Comparison of ENCODE assay signal across 1 cellular context in the genomic region with DNA sequence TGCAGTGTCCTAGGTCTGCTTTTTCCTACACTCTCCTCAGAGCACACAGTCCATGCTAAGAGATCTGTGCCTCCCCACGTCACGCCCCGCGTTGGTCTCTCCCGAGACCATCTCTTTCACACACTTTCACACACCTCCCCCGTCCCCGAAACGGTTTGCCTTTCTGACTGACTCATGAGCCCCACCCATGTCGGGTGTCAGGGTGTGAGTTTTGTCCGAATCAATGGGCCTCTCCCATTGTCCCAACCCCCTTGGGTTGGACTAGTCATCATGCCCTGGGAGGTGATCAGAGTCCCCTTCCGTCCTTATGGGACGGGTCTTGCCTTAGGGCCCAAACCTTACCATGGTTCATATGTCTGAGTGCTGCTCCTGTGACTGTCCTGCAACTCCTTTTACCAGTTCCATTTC.
TF ChIP-seq lines count a peak whose summit lies in the region.

No MANE protein-coding gene starts in this region.

TF ChIP-seq in K562, 482 proteins besides CTCF, POLR2A, EP300 and RAD21 (continued from another document and continues in another):
- TF ChIP-seq, protein P1, sequence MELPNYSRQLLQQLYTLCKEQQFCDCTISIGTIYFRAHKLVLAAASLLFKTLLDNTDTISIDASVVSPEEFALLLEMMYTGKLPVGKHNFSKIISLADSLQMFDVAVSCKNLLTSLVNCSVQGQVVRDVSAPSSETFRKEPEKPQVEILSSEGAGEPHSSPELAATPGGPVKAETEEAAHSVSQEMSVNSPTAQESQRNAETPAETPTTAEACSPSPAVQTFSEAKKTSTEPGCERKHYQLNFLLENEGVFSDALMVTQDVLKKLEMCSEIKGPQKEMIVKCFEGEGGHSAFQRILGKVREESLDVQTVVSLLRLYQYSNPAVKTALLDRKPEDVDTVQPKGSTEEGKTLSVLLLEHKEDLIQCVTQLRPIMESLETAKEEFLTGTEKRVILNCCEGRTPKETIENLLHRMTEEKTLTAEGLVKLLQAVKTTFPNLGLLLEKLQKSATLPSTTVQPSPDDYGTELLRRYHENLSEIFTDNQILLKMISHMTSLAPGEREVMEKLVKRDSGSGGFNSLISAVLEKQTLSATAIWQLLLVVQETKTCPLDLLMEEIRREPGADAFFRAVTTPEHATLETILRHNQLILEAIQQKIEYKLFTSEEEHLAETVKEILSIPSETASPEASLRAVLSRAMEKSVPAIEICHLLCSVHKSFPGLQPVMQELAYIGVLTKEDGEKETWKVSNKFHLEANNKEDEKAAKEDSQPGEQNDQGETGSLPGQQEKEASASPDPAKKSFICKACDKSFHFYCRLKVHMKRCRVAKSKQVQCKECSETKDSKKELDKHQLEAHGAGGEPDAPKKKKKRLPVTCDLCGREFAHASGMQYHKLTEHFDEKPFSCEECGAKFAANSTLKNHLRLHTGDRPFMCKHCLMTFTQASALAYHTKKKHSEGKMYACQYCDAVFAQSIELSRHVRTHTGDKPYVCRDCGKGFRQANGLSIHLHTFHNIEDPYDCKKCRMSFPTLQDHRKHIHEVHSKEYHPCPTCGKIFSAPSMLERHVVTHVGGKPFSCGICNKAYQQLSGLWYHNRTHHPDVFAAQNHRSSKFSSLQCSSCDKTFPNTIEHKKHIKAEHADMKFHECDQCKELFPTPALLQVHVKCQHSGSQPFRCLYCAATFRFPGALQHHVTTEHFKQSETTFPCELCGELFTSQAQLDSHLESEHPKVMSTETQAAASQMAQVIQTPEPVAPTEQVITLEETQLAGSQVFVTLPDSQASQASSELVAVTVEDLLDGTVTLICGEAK (IDR thresholded peaks at IDR 0.05), result no peak
- TF ChIP-seq, protein P1 (CRISPR knock-in tag; IDR thresholded peaks at IDR 0.05), result no peak
- TF ChIP-seq PHF8 (IDR thresholded peaks at IDR 0.05; ENCODE audit: borderline replicate concordance, low read length), result peak; percentile 33; the same call in 1 of the 2 replicates
- 0 out of 2 replicates have a peak, but pooled peaks have one; percentile 14 for TF ChIP-seq PHF21A (IDR thresholded peaks at IDR 0.05; ENCODE audit: borderline replicate concordance, low read depth)
- TF ChIP-seq MAZ (CRISPR knock-in tag; conservative IDR thresholded peaks at IDR 0.05 in 1 of 2, IDR thresholded peaks at IDR 0.05 in 1 of 2), result 0 out of 4 replicates have a peak, but pooled peaks of 1 of the 2 experiments have one; percentile 28
- no peak for TF ChIP-seq HCFC1 (IDR thresholded peaks at IDR 0.05; ENCODE audit: low read depth, low read length)
- TF ChIP-seq FOXK2 (conservative IDR thresholded peaks at IDR 0.05 in 1 of 2, IDR thresholded peaks at IDR 0.05 in 1 of 2; ENCODE audit: low read depth in 2 of 2), result peak in 1 of 2 experiments; percentile 70; a peak in 2 of 4 replicates
- no peak for TF ChIP-seq ZNF197 (CRISPR knock-in tag; IDR thresholded peaks at IDR 0.05; ENCODE audit: low read depth)
- no peak for TF ChIP-seq SIN3B (IDR thresholded peaks at IDR 0.05; ENCODE audit: low read depth)
- no peak for TF ChIP-seq SMAD3 (CRISPR knock-in tag; conservative IDR thresholded peaks at IDR 0.05)
- no peak for TF ChIP-seq ZNF354B (CRISPR knock-in tag; IDR thresholded peaks at IDR 0.05)
- TF ChIP-seq MTA3 (IDR thresholded peaks at IDR 0.05; ENCODE audit: borderline replicate concordance), result 0 out of 2 replicates have a peak, but pooled peaks have one; percentile 29
- TF ChIP-seq SUPT5H (IDR thresholded peaks at IDR 0.05), result peak; percentile 47; the same call in 1 of the 2 replicates
- TF ChIP-seq SRSF7 (optimal IDR thresholded peaks at IDR 0.05; ENCODE audit: low read depth, low read length), result no peak
- no peak for TF ChIP-seq ZSCAN29 (IDR thresholded peaks at IDR 0.05)
- 0 out of 2 replicates have a peak, but pooled peaks have one; percentile 16 for TF ChIP-seq SMARCA4 (IDR thresholded peaks at IDR 0.05)
- no peak for TF ChIP-seq MED1 (CRISPR knock-in tag; IDR thresholded peaks at IDR 0.05; ENCODE audit: borderline replicate concordance)
- TF ChIP-seq POLR2B (IDR thresholded peaks at IDR 0.05; ENCODE audit: low read depth, partially characterized antibody), result peak; percentile 32
- TF ChIP-seq ZNF174 (CRISPR knock-in tag; IDR thresholded peaks at IDR 0.05), result no peak
- peak; percentile 57; the same call in 1 of the 2 replicates for TF ChIP-seq NFRKB (IDR thresholded peaks at IDR 0.05; ENCODE audit: low read depth)
- peak; percentile 19; the same call in 1 of the 2 replicates for TF ChIP-seq ARID1B (IDR thresholded peaks at IDR 0.05)
- 0 out of 2 replicates have a peak, but pooled peaks have one; percentile 7 for TF ChIP-seq TCF3 (CRISPR knock-in tag; IDR thresholded peaks at IDR 0.05)
- TF ChIP-seq, protein P2, sequence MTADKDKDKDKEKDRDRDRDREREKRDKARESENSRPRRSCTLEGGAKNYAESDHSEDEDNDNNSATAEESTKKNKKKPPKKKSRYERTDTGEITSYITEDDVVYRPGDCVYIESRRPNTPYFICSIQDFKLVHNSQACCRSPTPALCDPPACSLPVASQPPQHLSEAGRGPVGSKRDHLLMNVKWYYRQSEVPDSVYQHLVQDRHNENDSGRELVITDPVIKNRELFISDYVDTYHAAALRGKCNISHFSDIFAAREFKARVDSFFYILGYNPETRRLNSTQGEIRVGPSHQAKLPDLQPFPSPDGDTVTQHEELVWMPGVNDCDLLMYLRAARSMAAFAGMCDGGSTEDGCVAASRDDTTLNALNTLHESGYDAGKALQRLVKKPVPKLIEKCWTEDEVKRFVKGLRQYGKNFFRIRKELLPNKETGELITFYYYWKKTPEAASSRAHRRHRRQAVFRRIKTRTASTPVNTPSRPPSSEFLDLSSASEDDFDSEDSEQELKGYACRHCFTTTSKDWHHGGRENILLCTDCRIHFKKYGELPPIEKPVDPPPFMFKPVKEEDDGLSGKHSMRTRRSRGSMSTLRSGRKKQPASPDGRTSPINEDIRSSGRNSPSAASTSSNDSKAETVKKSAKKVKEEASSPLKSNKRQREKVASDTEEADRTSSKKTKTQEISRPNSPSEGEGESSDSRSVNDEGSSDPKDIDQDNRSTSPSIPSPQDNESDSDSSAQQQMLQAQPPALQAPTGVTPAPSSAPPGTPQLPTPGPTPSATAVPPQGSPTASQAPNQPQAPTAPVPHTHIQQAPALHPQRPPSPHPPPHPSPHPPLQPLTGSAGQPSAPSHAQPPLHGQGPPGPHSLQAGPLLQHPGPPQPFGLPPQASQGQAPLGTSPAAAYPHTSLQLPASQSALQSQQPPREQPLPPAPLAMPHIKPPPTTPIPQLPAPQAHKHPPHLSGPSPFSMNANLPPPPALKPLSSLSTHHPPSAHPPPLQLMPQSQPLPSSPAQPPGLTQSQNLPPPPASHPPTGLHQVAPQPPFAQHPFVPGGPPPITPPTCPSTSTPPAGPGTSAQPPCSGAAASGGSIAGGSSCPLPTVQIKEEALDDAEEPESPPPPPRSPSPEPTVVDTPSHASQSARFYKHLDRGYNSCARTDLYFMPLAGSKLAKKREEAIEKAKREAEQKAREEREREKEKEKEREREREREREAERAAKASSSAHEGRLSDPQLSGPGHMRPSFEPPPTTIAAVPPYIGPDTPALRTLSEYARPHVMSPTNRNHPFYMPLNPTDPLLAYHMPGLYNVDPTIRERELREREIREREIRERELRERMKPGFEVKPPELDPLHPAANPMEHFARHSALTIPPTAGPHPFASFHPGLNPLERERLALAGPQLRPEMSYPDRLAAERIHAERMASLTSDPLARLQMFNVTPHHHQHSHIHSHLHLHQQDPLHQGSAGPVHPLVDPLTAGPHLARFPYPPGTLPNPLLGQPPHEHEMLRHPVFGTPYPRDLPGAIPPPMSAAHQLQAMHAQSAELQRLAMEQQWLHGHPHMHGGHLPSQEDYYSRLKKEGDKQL (CRISPR knock-in tag; IDR thresholded peaks at IDR 0.05; ENCODE audit: borderline replicate concordance), result no peak
- no peak for TF ChIP-seq TCFL5 (CRISPR knock-in tag; conservative IDR thresholded peaks at IDR 0.05)
- TF ChIP-seq ZNF639 (CRISPR knock-in tag; conservative IDR thresholded peaks at IDR 0.05 in 1 of 2, IDR thresholded peaks at IDR 0.05 in 1 of 2), result no peak; a peak in 1 of 4 replicates
- no peak for TF ChIP-seq TAF9B (IDR thresholded peaks at IDR 0.05; ENCODE audit: partially characterized antibody)
- TF ChIP-seq, protein P3, sequence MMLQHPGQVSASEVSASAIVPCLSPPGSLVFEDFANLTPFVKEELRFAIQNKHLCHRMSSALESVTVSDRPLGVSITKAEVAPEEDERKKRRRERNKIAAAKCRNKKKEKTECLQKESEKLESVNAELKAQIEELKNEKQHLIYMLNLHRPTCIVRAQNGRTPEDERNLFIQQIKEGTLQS (IDR thresholded peaks at IDR 0.05), result peak; percentile 25; the same call in 1 of the 2 replicates
- TF ChIP-seq, protein P3 (CRISPR knock-in tag; conservative IDR thresholded peaks at IDR 0.05), result no peak
- TF ChIP-seq, protein P4, sequence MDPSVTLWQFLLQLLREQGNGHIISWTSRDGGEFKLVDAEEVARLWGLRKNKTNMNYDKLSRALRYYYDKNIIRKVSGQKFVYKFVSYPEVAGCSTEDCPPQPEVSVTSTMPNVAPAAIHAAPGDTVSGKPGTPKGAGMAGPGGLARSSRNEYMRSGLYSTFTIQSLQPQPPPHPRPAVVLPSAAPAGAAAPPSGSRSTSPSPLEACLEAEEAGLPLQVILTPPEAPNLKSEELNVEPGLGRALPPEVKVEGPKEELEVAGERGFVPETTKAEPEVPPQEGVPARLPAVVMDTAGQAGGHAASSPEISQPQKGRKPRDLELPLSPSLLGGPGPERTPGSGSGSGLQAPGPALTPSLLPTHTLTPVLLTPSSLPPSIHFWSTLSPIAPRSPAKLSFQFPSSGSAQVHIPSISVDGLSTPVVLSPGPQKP (CRISPR knock-in tag; IDR thresholded peaks at IDR 0.05), result no peak
- no peak for TF ChIP-seq ELF4 (CRISPR knock-in tag; IDR thresholded peaks at IDR 0.05)
- TF ChIP-seq, protein P5, sequence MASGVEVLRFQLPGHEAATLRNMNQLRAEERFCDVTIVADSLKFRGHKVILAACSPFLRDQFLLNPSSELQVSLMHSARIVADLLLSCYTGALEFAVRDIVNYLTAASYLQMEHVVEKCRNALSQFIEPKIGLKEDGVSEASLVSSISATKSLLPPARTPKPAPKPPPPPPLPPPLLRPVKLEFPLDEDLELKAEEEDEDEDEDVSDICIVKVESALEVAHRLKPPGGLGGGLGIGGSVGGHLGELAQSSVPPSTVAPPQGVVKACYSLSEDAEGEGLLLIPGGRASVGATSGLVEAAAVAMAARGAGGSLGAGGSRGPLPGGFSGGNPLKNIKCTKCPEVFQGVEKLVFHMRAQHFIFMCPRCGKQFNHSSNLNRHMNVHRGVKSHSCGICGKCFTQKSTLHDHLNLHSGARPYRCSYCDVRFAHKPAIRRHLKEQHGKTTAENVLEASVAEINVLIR (CRISPR knock-in tag; IDR thresholded peaks at IDR 0.05), result no peak
- TF ChIP-seq HNRNPK (IDR thresholded peaks at IDR 0.05; ENCODE audit: low read depth, low read length, poor library complexity, severe bottlenecking), result no peak
- TF ChIP-seq HDAC1 (IDR thresholded peaks at IDR 0.05), result peak in 1 of 2 experiments; percentile 51; a peak in 1 of 4 replicates
- peak; percentile 26; the same call in 1 of the 2 replicates for TF ChIP-seq CREM (IDR thresholded peaks at IDR 0.05; ENCODE audit: low read depth)
- no peak for TF ChIP-seq ATF1 (CRISPR knock-in tag; IDR thresholded peaks at IDR 0.05)
- peak; percentile 40; the same call in 1 of the 2 replicates for TF ChIP-seq ATF1 (tag; IDR thresholded peaks at IDR 0.05)
- 0 out of 2 replicates have a peak, but pooled peaks have one; percentile 20 for TF ChIP-seq DPF2 (IDR thresholded peaks at IDR 0.05)
- TF ChIP-seq, protein P6, sequence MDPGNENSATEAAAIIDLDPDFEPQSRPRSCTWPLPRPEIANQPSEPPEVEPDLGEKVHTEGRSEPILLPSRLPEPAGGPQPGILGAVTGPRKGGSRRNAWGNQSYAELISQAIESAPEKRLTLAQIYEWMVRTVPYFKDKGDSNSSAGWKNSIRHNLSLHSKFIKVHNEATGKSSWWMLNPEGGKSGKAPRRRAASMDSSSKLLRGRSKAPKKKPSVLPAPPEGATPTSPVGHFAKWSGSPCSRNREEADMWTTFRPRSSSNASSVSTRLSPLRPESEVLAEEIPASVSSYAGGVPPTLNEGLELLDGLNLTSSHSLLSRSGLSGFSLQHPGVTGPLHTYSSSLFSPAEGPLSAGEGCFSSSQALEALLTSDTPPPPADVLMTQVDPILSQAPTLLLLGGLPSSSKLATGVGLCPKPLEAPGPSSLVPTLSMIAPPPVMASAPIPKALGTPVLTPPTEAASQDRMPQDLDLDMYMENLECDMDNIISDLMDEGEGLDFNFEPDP (CRISPR knock-in tag; IDR thresholded peaks at IDR 0.05), result no peak
- TF ChIP-seq ZNF445 (CRISPR knock-in tag; IDR thresholded peaks at IDR 0.05; ENCODE audit: low read depth), result no peak
